ENCODE assay signal across 16 cellular contexts in the genomic region with DNA sequence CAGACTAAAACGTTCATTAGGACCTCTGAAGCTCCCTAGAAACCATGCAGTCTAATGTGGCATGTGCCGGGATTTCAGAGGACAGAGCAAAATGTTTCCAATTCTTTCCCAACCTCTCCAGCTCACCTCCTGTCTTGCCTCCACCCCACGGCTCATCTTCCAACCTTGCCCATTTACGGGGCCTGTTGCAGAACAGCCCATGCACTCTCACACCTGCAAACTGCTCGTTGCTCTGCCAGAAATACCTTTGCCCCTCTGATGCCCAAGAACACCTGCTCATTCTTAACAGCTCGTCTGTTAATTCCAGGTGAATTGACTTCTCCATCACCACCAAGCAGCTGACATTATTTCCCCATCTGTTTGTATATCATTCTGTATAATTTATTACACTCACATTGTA. TPM values are rescaled to one million over a fixed set of nuclear protein-coding genes. Genes with fewer than 3 reads are reported as not detected.
DNase-seq lines count a peak whose midpoint lies in the region; ATAC-seq and TF ChIP-seq lines count a peak whose summit lies in the region.
"Had no signal": no experiment of that assay in that cellular context is flagged by ENCODE, and none has a peak within 500 bp of the region (broad histone marks: within the 10 kb centered on the region; RNA-seq: fewer than 3 reads in every experiment).

No MANE protein-coding gene starts in this region.

- H3K9me3 Mint-ChIP-seq in memory B cell (no peaks in the 10 kb centered on the region), WTC11 (no peaks in the 10 kb centered on the region)
- H3K9me3 Mint-ChIP-seq: activated CD4-positive, alpha-beta T cell treated with anti-CD3 and anti-CD28 coated beads, Interleukin-2, amount 10 ng/mL, durations not matched to agents 24 days and 14 days had no signal

- H3K27me3 Mint-ChIP-seq in memory B cell (peaks cover 5% of the 10 kb centered on the region), WTC11 (ENCODE audit: low read depth) (no peaks in the 10 kb centered on the region)
- H3K27me3 Mint-ChIP-seq: activated naive CD8-positive, alpha-beta T cell; naive B cell had no signal

- no peak for TF ChIP-seq CTCF in WTC11 (IDR thresholded peaks at IDR 0.05)

- CTCF ChIA-PET in WTC11 (lab: Charles Lee): interaction anchor here (0.9 to 8.2 kb wide), 21 partner anchors 10 to 506 kb away, joined by 3 to 73 read pairs (median 6); a partner anchor contains a TSS

- peaks cover 35% of the 10 kb centered on the region for H3K4me1 Mint-ChIP-seq in memory B cell
- peaks cover 16% of the 10 kb centered on the region for H3K4me1 Mint-ChIP-seq in WTC11

- H3K27ac Mint-ChIP-seq in memory B cell (peak overlapping the region; percentile 32), WTC11 (no peak overlapping the region)
- H3K27ac Mint-ChIP-seq: activated CD4-positive, alpha-beta T cell treated with anti-CD3 and anti-CD28 coated beads, Interleukin-2, amount 10 ng/mL, durations not matched to agents 24 days and 14 days; activated naive CD8-positive, alpha-beta T cell had no signal

- H3K4me3 Mint-ChIP-seq in memory B cell (no peak overlapping the region), WTC11 (no peak overlapping the region)
- H3K4me3 Mint-ChIP-seq: activated CD4-positive, alpha-beta T cell treated with anti-CD3 and anti-CD28 coated beads, Interleukin-2, amount 10 ng/mL, durations not matched to agents 24 days and 14 days; activated naive CD8-positive, alpha-beta T cell had no signal

- DNase-seq in COR-L47 (lab: John Stamatoyannopoulos, UW) (peak; percentile 72), NCI-H1105 treated with DMSO at 0.1 percent for 48 hours (lab: John Stamatoyannopoulos, UW) (peak; percentile 98), NCI-H526 (lab: John Stamatoyannopoulos, UW) (peak; percentile 34 to 66), memory B cell (ENCODE audit: low spot score in 2 of 2) (no peak), SIG-M5 treated with dmso at 0.1 percent for 504 hours (lab: John Stamatoyannopoulos, UW; ENCODE audit: unreplicated experiment) (no peak), WTC11 (ENCODE audit: low spot score) (no peak)
- DNase-seq in activated naive CD4-positive, alpha-beta T cell treated with anti-CD3 and anti-CD28 coated beads, Interleukin-2, amount 50 U/mL, for 16 hours: no peak
- DNase-seq: effector memory CD4-positive, alpha-beta T cell; GOT3; left ventricle myocardium inferior; naive B cell; T1000 had no signal

- POLR2A ChIA-PET in WTC11 (lab: Charles Lee): no interaction called here

- ATAC-seq in memory B cell (ENCODE audit: low read depth) (no peak), HG02610 (IDR thresholded peaks at IDR 0.05; ENCODE audit: unreplicated experiment) (no peak), WTC11 (no peak)
- ATAC-seq: HepG2 had no signal

- H3K36me3 Mint-ChIP-seq in memory B cell (no peaks in the 10 kb centered on the region), WTC11 (no peaks in the 10 kb centered on the region)
- H3K36me3 Mint-ChIP-seq: activated naive CD8-positive, alpha-beta T cell; naive B cell had no signal

TF ChIP-seq in WTC11, 78 proteins besides CTCF, POLR2A, EP300 and RAD21:
- no peak for TF ChIP-seq ATF1 (CRISPR knock-in tag; IDR thresholded peaks at IDR 0.05)
- TF ChIP-seq, protein P1, sequence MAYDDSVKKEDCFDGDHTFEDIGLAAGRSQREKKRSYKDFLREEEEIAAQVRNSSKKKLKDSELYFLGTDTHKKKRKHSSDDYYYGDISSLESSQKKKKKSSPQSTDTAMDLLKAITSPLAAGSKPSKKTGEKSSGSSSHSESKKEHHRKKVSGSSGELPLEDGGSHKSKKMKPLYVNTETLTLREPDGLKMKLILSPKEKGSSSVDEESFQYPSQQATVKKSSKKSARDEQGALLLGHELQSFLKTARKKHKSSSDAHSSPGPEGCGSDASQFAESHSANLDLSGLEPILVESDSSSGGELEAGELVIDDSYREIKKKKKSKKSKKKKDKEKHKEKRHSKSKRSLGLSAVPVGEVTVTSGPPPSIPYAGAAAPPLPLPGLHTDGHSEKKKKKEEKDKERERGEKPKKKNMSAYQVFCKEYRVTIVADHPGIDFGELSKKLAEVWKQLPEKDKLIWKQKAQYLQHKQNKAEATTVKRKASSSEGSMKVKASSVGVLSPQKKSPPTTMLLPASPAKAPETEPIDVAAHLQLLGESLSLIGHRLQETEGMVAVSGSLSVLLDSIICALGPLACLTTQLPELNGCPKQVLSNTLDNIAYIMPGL (CRISPR knock-in tag; IDR thresholded peaks at IDR 0.05): no peak
- TF ChIP-seq ETV6 (CRISPR knock-in tag; IDR thresholded peaks at IDR 0.05): no peak
- TF ChIP-seq CREM (CRISPR knock-in tag; IDR thresholded peaks at IDR 0.05): no peak
- TF ChIP-seq FOXJ3 (CRISPR knock-in tag; IDR thresholded peaks at IDR 0.05; ENCODE audit: borderline replicate concordance): no peak
- TF ChIP-seq OVOL2 (CRISPR knock-in tag; IDR thresholded peaks at IDR 0.05; ENCODE audit: borderline replicate concordance): no peak
- no peak for TF ChIP-seq ZNF138 (CRISPR knock-in tag; conservative IDR thresholded peaks at IDR 0.05)
- TF ChIP-seq SMAD3 (CRISPR knock-in tag; IDR thresholded peaks at IDR 0.05; ENCODE audit: borderline replicate concordance): no peak
- TF ChIP-seq, protein P2, sequence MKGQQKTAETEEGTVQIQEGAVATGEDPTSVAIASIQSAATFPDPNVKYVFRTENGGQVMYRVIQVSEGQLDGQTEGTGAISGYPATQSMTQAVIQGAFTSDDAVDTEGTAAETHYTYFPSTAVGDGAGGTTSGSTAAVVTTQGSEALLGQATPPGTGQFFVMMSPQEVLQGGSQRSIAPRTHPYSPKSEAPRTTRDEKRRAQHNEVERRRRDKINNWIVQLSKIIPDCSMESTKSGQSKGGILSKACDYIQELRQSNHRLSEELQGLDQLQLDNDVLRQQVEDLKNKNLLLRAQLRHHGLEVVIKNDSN (CRISPR knock-in tag; IDR thresholded peaks at IDR 0.05): no peak
- TF ChIP-seq, protein P3, sequence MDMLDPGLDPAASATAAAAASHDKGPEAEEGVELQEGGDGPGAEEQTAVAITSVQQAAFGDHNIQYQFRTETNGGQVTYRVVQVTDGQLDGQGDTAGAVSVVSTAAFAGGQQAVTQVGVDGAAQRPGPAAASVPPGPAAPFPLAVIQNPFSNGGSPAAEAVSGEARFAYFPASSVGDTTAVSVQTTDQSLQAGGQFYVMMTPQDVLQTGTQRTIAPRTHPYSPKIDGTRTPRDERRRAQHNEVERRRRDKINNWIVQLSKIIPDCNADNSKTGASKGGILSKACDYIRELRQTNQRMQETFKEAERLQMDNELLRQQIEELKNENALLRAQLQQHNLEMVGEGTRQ (CRISPR knock-in tag; IDR thresholded peaks at IDR 0.05): no peak
- TF ChIP-seq, protein P4, sequence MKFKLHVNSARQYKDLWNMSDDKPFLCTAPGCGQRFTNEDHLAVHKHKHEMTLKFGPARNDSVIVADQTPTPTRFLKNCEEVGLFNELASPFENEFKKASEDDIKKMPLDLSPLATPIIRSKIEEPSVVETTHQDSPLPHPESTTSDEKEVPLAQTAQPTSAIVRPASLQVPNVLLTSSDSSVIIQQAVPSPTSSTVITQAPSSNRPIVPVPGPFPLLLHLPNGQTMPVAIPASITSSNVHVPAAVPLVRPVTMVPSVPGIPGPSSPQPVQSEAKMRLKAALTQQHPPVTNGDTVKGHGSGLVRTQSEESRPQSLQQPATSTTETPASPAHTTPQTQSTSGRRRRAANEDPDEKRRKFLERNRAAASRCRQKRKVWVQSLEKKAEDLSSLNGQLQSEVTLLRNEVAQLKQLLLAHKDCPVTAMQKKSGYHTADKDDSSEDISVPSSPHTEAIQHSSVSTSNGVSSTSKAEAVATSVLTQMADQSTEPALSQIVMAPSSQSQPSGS (CRISPR knock-in tag; IDR thresholded peaks at IDR 0.05; ENCODE audit: borderline replicate concordance, low read depth): no peak

RNA-seq across cellular contexts. Expression of a gene that starts 53.9 kb away (rescaled TPM):
- total RNA-seq in WTC11 (2021): 63.8 to 86.0 TPM (median 66.0 TPM) in 3 replicates

Comparison
In these comparisons a context has a peak if more than half of its experiments do, and no peak if none do; other contexts are left out.
1. DNase-seq: peak in COR-L47 (single experiment), NCI-H1105 treated with DMSO at 0.1 percent for 48 hours (single experiment) and NCI-H526 (2 of 2); none in memory B cell (0 of 2), SIG-M5 treated with dmso at 0.1 percent for 504 hours (single experiment), activated naive CD4-positive, alpha-beta T cell treated with anti-CD3 and anti-CD28 coated beads, Interleukin-2, amount 50 U/mL, for 16 hours (single experiment) and WTC11 (single experiment).